8 cellular contexts compared by ENCODE assay signal in the genomic region with DNA sequence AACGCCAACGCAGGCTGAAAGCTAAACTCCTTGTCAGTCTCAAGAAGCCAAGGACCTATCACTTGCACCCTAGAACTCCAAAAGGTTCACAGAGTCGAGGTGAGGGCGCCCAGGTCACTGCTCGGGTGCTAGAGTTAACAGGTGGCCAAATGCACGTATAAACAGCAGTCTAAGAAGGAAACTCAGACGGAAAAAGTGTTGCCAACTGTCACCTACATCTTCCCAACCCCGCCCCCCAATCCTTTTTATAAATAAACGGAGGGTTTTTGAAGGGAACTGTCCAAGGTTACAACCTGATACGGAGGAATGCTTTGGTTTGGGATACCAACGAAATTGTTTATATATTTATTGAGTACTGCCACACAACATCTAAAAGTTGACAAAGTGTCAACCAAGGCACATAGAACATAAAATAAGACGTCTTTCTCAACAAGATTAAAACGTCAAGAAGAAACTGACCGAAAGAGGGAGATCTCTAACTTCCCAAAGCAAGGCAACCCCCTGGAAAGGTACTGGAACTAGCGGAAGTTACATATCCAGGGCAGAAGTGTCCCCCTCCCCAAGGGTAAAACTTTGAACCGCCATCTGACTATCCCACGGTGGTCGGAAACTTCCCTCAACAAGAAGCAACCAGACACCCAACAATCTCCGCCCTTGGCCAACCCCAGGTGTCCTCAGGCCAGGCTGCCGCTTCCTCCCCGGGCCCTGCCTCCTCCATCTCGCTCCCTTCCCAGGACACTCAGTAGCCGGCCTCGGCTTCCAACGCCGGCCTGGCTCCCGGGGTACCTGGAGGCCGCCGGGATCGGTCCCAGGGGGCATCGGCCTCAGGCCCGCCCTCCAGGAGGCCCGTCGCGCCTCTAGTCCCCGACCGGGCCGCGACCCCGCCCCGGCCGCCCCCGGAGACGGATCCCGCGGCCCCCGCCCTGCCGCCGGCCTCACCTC. TPM values are rescaled to one million over a fixed set of nuclear protein-coding genes. Genes with fewer than 3 reads are reported as not detected.
DNase-seq lines count a peak whose midpoint lies in the region; ATAC-seq, FAIRE-seq and TF ChIP-seq lines count a peak whose summit lies in the region.

No MANE protein-coding gene starts in this region.

- H3K9me3 Mint-ChIP-seq in activated naive CD8-positive, alpha-beta T cell treated with anti-CD3 and anti-CD28 coated beads for 36 hours: no peaks in the 10 kb centered on the region
- peaks cover 13% of the 10 kb centered on the region for H3K9me3 Mint-ChIP-seq in glutamatergic neuron (ENCODE audit: unreplicated experiment)

- DNase-seq in RPMI8226 (peak; percentile 61), glutamatergic neuron (peak; percentile 62), nucleus accumbens (lab: John Stamatoyannopoulos, UW) (peak in 33 of 56 donors; percentile 3 to 61 (median 32)), urothelium cell line (ENCODE audit: low spot score) (peak; percentile 40)
- DNase-seq in activated naive CD8-positive, alpha-beta T cell treated with anti-CD3 and anti-CD28 coated beads for 36 hours: peak; percentile 54

- peak overlapping the region; percentile 93 for H3K27ac Mint-ChIP-seq in activated naive CD8-positive, alpha-beta T cell treated with anti-CD3 and anti-CD28 coated beads for 36 hours
- peak overlapping the region; percentile 95 for H3K27ac Mint-ChIP-seq in glutamatergic neuron (ENCODE audit: unreplicated experiment)

- no peak for FAIRE-seq in urothelium cell line (lab: Jason Lieb, UNC)

- H3K4me3 Mint-ChIP-seq in activated naive CD8-positive, alpha-beta T cell treated with anti-CD3 and anti-CD28 coated beads for 36 hours: peak overlapping the region; percentile 94
- peak overlapping the region; percentile 98 for H3K4me3 Mint-ChIP-seq in glutamatergic neuron (ENCODE audit: unreplicated experiment)

- peaks cover 1% of the 10 kb centered on the region for H3K36me3 Mint-ChIP-seq in activated naive CD8-positive, alpha-beta T cell treated with anti-CD3 and anti-CD28 coated beads for 36 hours
- H3K36me3 Mint-ChIP-seq in glutamatergic neuron (ENCODE audit: unreplicated experiment): no peaks in the 10 kb centered on the region

- ATAC-seq in GM19035 (IDR thresholded peaks at IDR 0.05; ENCODE audit: unreplicated experiment) (peak; percentile 23), HG03196 (IDR thresholded peaks at IDR 0.05; ENCODE audit: unreplicated experiment) (peak; percentile 28)

- no peaks in the 10 kb centered on the region for H3K27me3 Mint-ChIP-seq in activated naive CD8-positive, alpha-beta T cell treated with anti-CD3 and anti-CD28 coated beads for 36 hours
- peaks cover 11% of the 10 kb centered on the region for H3K27me3 Mint-ChIP-seq in glutamatergic neuron (ENCODE audit: unreplicated experiment)

- peak overlapping the region; percentile 82 for H3K27ac ChIP-seq in C4-2B

- TF ChIP-seq CTCF in C4-2B (conservative IDR thresholded peaks at IDR 0.05) (no peak), glutamatergic neuron (IDR thresholded peaks at IDR 0.05; ENCODE audit: partially characterized antibody, unreplicated experiment) (no peak)

- H3K4me1 Mint-ChIP-seq in activated naive CD8-positive, alpha-beta T cell treated with anti-CD3 and anti-CD28 coated beads for 36 hours: peaks cover 53% of the 10 kb centered on the region
- H3K4me1 Mint-ChIP-seq in glutamatergic neuron (ENCODE audit: low read depth, unreplicated experiment): peaks cover 19% of the 10 kb centered on the region

RNA-seq across cellular contexts. Expression of gene SPAG9, which starts 1.0 kb away (rescaled TPM):
- total RNA-seq in activated naive CD8-positive, alpha-beta T cell treated with anti-CD3 and anti-CD28 coated beads for 36 hours: 10 to 100 TPM; 27.4 to 30.2 TPM
- total RNA-seq in glutamatergic neuron (ENCODE audit: unreplicated experiment): 327 TPM

RNA-seq across cellular contexts. Expression of gene NME1, which starts 33.7 kb away (rescaled TPM):
- 100 to 1,000 TPM; 409 to 418 TPM for total RNA-seq in activated naive CD8-positive, alpha-beta T cell treated with anti-CD3 and anti-CD28 coated beads for 36 hours
- 125 TPM for total RNA-seq in glutamatergic neuron (ENCODE audit: unreplicated experiment)

RNA-seq across cellular contexts. Expression of gene NME2, which starts 46.5 kb away (rescaled TPM):
- total RNA-seq in activated naive CD8-positive, alpha-beta T cell treated with anti-CD3 and anti-CD28 coated beads for 36 hours: 100 to 1,000 TPM; 983 to 986 TPM
- 245 TPM for total RNA-seq in glutamatergic neuron (ENCODE audit: unreplicated experiment)

Comparison
In these comparisons a context has a peak if more than half of its experiments do, and no peak if none do; other contexts are left out.
1. Peak in every context shown above with its lines: DNase-seq, ATAC-seq and H3K27ac ChIP-seq.
2. RNA of gene SPAG9, which starts 1.0 kb away (total RNA-seq): 327 TPM in glutamatergic neuron (single experiment); 27.4 to 30.2 TPM in activated naive CD8-positive, alpha-beta T cell treated with anti-CD3 and anti-CD28 coated beads for 36 hours; every median in the first group is over 10 times any median in the second.